Comparison of ENCODE assay signal across 16 cellular contexts in the genomic region with DNA sequence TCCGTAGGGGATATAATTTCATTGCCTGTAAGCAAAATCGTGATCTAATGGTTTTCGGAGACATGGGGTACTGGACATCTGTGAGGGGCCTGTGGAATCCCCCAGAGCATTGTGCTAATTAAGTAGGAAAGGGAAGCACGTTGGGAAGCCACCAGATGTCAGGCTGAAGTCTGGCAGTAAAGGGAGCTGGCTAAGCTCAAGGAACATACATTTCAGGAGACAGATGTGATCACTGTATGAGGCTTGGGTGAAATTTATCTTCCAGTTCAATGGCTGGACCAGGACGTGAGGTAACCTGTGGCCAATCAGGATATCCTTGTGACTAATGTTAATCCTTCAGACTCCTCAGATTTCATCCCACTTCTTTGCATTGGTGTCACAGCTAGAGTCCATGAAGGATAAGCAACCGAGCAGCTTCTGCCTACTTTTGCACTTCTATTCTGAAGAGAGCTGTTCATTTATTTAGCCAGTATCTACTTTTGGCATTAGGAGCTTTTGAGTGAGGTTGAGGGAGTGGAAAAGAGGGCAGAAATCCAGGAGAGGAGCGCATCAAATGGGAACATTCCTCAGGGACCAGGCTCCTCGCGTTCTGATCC.
A peak's percentile ranks its signal among the peaks of the same experiment; 100 is the strongest.
DNase-seq lines count a peak whose midpoint lies in the region; ATAC-seq lines count a peak whose summit lies in the region.
"Had no signal": no experiment of that assay in that cellular context is flagged by ENCODE, and none has a peak within 500 bp of the region (broad histone marks: within the 10 kb centered on the region; RNA-seq: fewer than 3 reads in every experiment).

No MANE protein-coding gene starts in this region.

- ATAC-seq in GM18502 (IDR thresholded peaks at IDR 0.05; ENCODE audit: poor library complexity, unreplicated experiment) = no peak
- ATAC-seq in naive thymus-derived CD8-positive, alpha-beta T cell = no peak
- no peak for ATAC-seq in GM18519 (IDR thresholded peaks at IDR 0.05; ENCODE audit: low FRiP score, unreplicated experiment)

- DNase-seq in ELR (ENCODE audit: low read depth) (peak; percentile 5), NCI-H524 (lab: John Stamatoyannopoulos, UW) (peak; percentile 100), fibroblast of gingiva (ENCODE audit: low read depth) (peak; percentile 5), renal cortical epithelial cell (ENCODE audit: low read depth) (peak; percentile 1), globus pallidus (ENCODE audit: low spot score) (no peak)
- no peak for DNase-seq in naive thymus-derived CD8-positive, alpha-beta T cell
- DNase-seq: activated CD8-positive, alpha-beta memory T cell treated with anti-CD3 and anti-CD28 coated beads for 24 hours; activated effector memory CD4-positive, alpha-beta T cell treated with anti-CD3 and anti-CD28 coated beads, Interleukin-2, amount 50 U/mL, for 16 hours; KBM-7; NCI-H187; SHP77; stimulated activated CD4-positive, alpha-beta T cell treated with anti-CD3 and anti-CD28 coated beads, Interleukin-1b, Interleukin-23, amount 100 ng/mL, for 48 hours; stimulated activated CD8-positive, alpha-beta memory T cell treated with anti-CD3 and anti-CD28 coated beads, Interleukin-4, amount 100 ng/mL, for 48 hours; thyroid gland had no signal

- peaks cover 0 to 24% (median 6%) of the 10 kb centered on the region in 5 donors for H3K27me3 Mint-ChIP-seq in naive thymus-derived CD8-positive, alpha-beta T cell

- no peak overlapping the region for H3K27ac Mint-ChIP-seq in naive thymus-derived CD8-positive, alpha-beta T cell

- H3K36me3 Mint-ChIP-seq in naive thymus-derived CD8-positive, alpha-beta T cell = peaks cover 0 to 3% (median 0%) of the 10 kb centered on the region in 3 donors

- peaks cover 0 to 3% (median 0%) of the 10 kb centered on the region in 4 donors for H3K4me1 Mint-ChIP-seq in naive thymus-derived CD8-positive, alpha-beta T cell

- H3K4me3 Mint-ChIP-seq in naive thymus-derived CD8-positive, alpha-beta T cell = no peak overlapping the region

- peaks cover 0 to 11% (median 7%) of the 10 kb centered on the region in 9 donors for H3K9me3 Mint-ChIP-seq in naive thymus-derived CD8-positive, alpha-beta T cell

- POLR2A ChIA-PET in naive thymus-derived CD8-positive, alpha-beta T cell (lab: Charles Lee) = no interaction called here

Comparison
In these comparisons a context has a peak if more than half of its experiments do, and no peak if none do; other contexts are left out.
1. DNase-seq: peak in ELR (single experiment), NCI-H524 (2 of 2), fibroblast of gingiva (single experiment) and renal cortical epithelial cell (single experiment); none in globus pallidus (single experiment) and naive thymus-derived CD8-positive, alpha-beta T cell (0 of 10).